ENCODE assay signal across 2 cellular contexts in genomic region chr17:36993227-36993626, GRCh38.
TF ChIP-seq lines count a peak whose summit lies in the region.

No MANE protein-coding gene starts in this region.

TF ChIP-seq in SK-N-SH, 30 proteins besides CTCF, POLR2A, EP300 and RAD21 (continued from another document):
- TF ChIP-seq MXI1 (IDR thresholded peaks at IDR 0.05; ENCODE audit: low read depth, low read length): no peak
- peak; percentile 67; the same call in 1 of the 2 replicates for TF ChIP-seq FOXJ3 (CRISPR knock-in tag; IDR thresholded peaks at IDR 0.05)
- no peak for TF ChIP-seq NFIC (IDR thresholded peaks at IDR 0.05; ENCODE audit: borderline replicate concordance)
- TF ChIP-seq RCOR1 (IDR thresholded peaks at IDR 0.05; ENCODE audit: low read length): peak; percentile 57; the same call in 1 of the 2 replicates
- TF ChIP-seq RFX5 (IDR thresholded peaks at IDR 0.05; ENCODE audit: low read length): no peak
- TF ChIP-seq GATA2 (CRISPR knock-in tag; IDR thresholded peaks at IDR 0.05): peak; percentile 92
- TF ChIP-seq SIN3A (IDR thresholded peaks at IDR 0.05; ENCODE audit: borderline replicate concordance, low read depth, low read length): no peak
- no peak for TF ChIP-seq JUND (IDR thresholded peaks at IDR 0.05)
- TF ChIP-seq CHD2 (IDR thresholded peaks at IDR 0.05; ENCODE audit: low read length, partially characterized antibody): peak; percentile 52
- no peak for TF ChIP-seq EZH2phosphoT487 (IDR thresholded peaks at IDR 0.05; ENCODE audit: borderline replicate concordance, low read depth)
- TF ChIP-seq SMC3 (IDR thresholded peaks at IDR 0.05; ENCODE audit: low read depth, low read length): no peak
- no peak for TF ChIP-seq REST (IDR thresholded peaks at IDR 0.05; ENCODE audit: low read depth, low read length)
- no peak for TF ChIP-seq GABPA (IDR thresholded peaks at IDR 0.05; ENCODE audit: low read depth)

TF ChIP-seq in SK-N-SH treated with all-trans-retinoic acid at 6 μM for 48 hours, 23 proteins besides CTCF, POLR2A, EP300 and RAD21 (continued from another document):
- TF ChIP-seq ZC3H10 (CRISPR knock-in tag; IDR thresholded peaks at IDR 0.05): no peak
